Comparison of ENCODE assay signal across 1 cellular context in genomic region chr18:64333584-64333983, GRCh38.
TF ChIP-seq lines count a peak whose summit lies in the region.

No MANE protein-coding gene starts in this region.

TF ChIP-seq in endothelial cell of umbilical vein, 7 proteins besides CTCF, POLR2A, EP300 and RAD21 (continued from another document):
- TF ChIP-seq FOS (IDR thresholded peaks at IDR 0.05; ENCODE audit: borderline replicate concordance, insufficient read depth, low read length) (no peak), JUN (IDR thresholded peaks at IDR 0.05; ENCODE audit: borderline replicate concordance, insufficient read depth, insufficient read length, low read depth) (peak; percentile 81), EZH2 (IDR thresholded peaks at IDR 0.05; ENCODE audit: borderline replicate concordance, low read depth, low read length, severe bottlenecking) (no peak), MYC (IDR thresholded peaks at IDR 0.05; ENCODE audit: low read depth, low read length) (no peak)
